Comparison of ENCODE assay signal across 8 cellular contexts in the genomic region with DNA sequence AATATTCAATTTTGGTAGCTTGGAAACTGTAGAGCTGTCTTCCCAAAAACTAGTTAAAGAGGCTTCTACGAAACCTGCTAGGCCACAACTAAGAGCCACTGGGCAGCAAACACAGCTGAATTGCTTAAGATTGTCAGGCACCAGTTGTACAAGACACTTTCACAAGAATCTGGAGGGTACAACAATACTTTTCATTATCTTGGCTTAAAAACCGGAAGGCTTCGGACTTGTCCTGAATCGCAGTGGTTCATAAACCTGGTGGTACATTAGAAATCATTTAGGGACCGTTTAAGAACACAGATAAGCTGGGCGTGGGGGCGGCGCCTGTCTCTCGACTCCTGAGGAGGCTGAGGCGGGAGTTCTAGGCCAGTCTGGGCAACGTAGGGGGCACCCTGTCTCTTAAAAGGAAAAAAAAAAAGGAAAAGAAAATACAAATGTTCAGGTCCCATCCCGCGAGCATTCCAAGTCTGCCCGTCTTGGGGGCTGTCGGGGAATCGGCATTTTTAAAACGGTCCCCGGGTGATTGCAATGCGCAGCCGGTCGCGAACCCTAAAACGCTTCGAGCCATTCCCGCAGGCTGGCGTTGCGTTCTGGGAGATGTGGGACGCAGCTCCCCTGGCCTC. TPM values are rescaled to one million over a fixed set of nuclear protein-coding genes. Genes with fewer than 3 reads are reported as not detected.
DNase-seq lines count a peak whose midpoint lies in the region; ATAC-seq, FAIRE-seq and TF ChIP-seq lines count a peak whose summit lies in the region.

No MANE protein-coding gene starts in this region.

- DNase-seq in DMS53 (lab: John Stamatoyannopoulos, UW) = peak; percentile 42
- DNase-seq in DMS53 treated with DMSO at 0.1 percent for 48 hours (lab: John Stamatoyannopoulos, UW; ENCODE audit: unreplicated experiment) = no peak
- peak; percentile 65 for DNase-seq in KBM-7
- peak; percentile 66 for DNase-seq in activated CD4-positive, alpha-beta T cell treated with anti-CD3 and anti-CD28 coated beads for 36 hours
- no peak for DNase-seq in effector memory CD4-positive, alpha-beta T cell
- peak; percentile 17 to 49 for DNase-seq in lung microvascular endothelial cell (ENCODE audit: low read depth in 2 of 2)
- peak; percentile 55 for DNase-seq in stimulated activated naive CD8-positive, alpha-beta T cell treated with anti-CD3 and anti-CD28 coated beads, Interleukin-15, Interleukin-2, amounts not matched to agents 100 U/mL and 50 U/mL, for 24 hours
- no peak for DNase-seq in D721Med (ENCODE audit: insufficient read length, low spot score)

- intact Hi-C loops in activated CD4-positive, alpha-beta T cell treated with anti-CD3 and anti-CD28 coated beads for 36 hours (cut with DNase I, micrococcal nuclease) = loop anchor here (1.0 to 10.0 kb wide), 8 partner anchors 66 to 442 kb away; a partner anchor contains a TSS

- TF ChIP-seq CTCF in D721Med (IDR thresholded peaks at IDR 0.05; ENCODE audit: insufficient read depth, missing control alignments) = no peak

- peaks cover 5% of the 10 kb centered on the region for H3K4me1 ChIP-seq in effector memory CD4-positive, alpha-beta T cell (ENCODE audit: control insufficient read depth, insufficient read depth, low read length, poor library complexity, severe bottlenecking)

- H3K27me3 Mint-ChIP-seq in activated CD4-positive, alpha-beta T cell treated with anti-CD3 and anti-CD28 coated beads for 36 hours = no peaks in the 10 kb centered on the region

- no peak for ATAC-seq in activated CD4-positive, alpha-beta T cell treated with anti-CD3 and anti-CD28 coated beads for 36 hours
- no peak for ATAC-seq in stimulated activated naive CD8-positive, alpha-beta T cell treated with anti-CD3 and anti-CD28 coated beads, Interleukin-15, Interleukin-2, amounts not matched to agents 100 U/mL and 50 U/mL, for 24 hours

- in situ Hi-C loops in KBM-7 (cut with MboI; ENCODE audit: low pct_unique_long_range_greater_than_20kb, low sequenced_read_pairs) = loop anchor here (25.0 kb wide), 1 partner anchor 486 kb away; no protein-coding TSS in a partner anchor

- no peaks in the 10 kb centered on the region for H3K9me3 Mint-ChIP-seq in activated CD4-positive, alpha-beta T cell treated with anti-CD3 and anti-CD28 coated beads for 36 hours (ENCODE audit: low read depth)

- H3K27me3 ChIP-seq in effector memory CD4-positive, alpha-beta T cell (replicated peaks; ENCODE audit: control insufficient read depth, insufficient read depth, low read length, poor library complexity, severe bottlenecking) = no peaks in the 10 kb centered on the region

- peak overlapping the region; percentile 70 for H3K27ac ChIP-seq in effector memory CD4-positive, alpha-beta T cell (ENCODE audit: insufficient read depth, low read length, poor library complexity, severe bottlenecking)

- H3K4me3 ChIP-seq in effector memory CD4-positive, alpha-beta T cell (ENCODE audit: insufficient read depth, low read depth, low read length, poor library complexity, severe bottlenecking) = peak overlapping the region; percentile 78

- H3K9me3 ChIP-seq in effector memory CD4-positive, alpha-beta T cell (ENCODE audit: control insufficient read depth, low read length) = no peaks in the 10 kb centered on the region

- peak overlapping the region; percentile 92 for H3K4me3 Mint-ChIP-seq in activated CD4-positive, alpha-beta T cell treated with anti-CD3 and anti-CD28 coated beads for 36 hours

- POLR2A ChIA-PET in activated CD4-positive, alpha-beta T cell treated with anti-CD3 and anti-CD28 coated beads for 36 hours (lab: Charles Lee) = interaction anchor here (1.2 kb wide), 1 partner anchor 66 kb away, joined by 4 read pairs; a partner anchor contains a TSS

- H3K36me3 ChIP-seq in effector memory CD4-positive, alpha-beta T cell (ENCODE audit: control insufficient read depth, insufficient read depth, low read length) = no peaks in the 10 kb centered on the region

- H3K36me3 Mint-ChIP-seq in activated CD4-positive, alpha-beta T cell treated with anti-CD3 and anti-CD28 coated beads for 36 hours (ENCODE audit: low read depth) = peaks cover 19% of the 10 kb centered on the region

- no peak for FAIRE-seq in D721Med (lab: Jason Lieb, UNC)

- H3K4me1 Mint-ChIP-seq in activated CD4-positive, alpha-beta T cell treated with anti-CD3 and anti-CD28 coated beads for 36 hours = peaks cover 45% of the 10 kb centered on the region

- CTCF ChIA-PET in activated CD4-positive, alpha-beta T cell treated with anti-CD3 and anti-CD28 coated beads for 36 hours (lab: Charles Lee) = interaction anchor here (0.7 to 2.5 kb wide), 12 partner anchors 14 to 502 kb away, joined by 3 to 13 read pairs (median 4); a partner anchor contains a TSS

- peak overlapping the region; percentile 88 for H3K27ac Mint-ChIP-seq in activated CD4-positive, alpha-beta T cell treated with anti-CD3 and anti-CD28 coated beads for 36 hours

RNA-seq across cellular contexts. Expression of a gene that starts 0.8 kb away (rescaled TPM):
- 10 to 100 TPM; 27.3 to 44.1 TPM for total RNA-seq in activated CD4-positive, alpha-beta T cell treated with anti-CD3 and anti-CD28 coated beads for 36 hours
- total RNA-seq in lung microvascular endothelial cell = 75.0 and 77.6 TPM in 2 replicates

Comparison
In these comparisons a context has a peak if more than half of its experiments do, and no peak if none do; other contexts are left out.
1. DNase-seq: peak in DMS53 (single experiment), KBM-7 (single experiment), activated CD4-positive, alpha-beta T cell treated with anti-CD3 and anti-CD28 coated beads for 36 hours (single experiment), lung microvascular endothelial cell (2 of 2) and stimulated activated naive CD8-positive, alpha-beta T cell treated with anti-CD3 and anti-CD28 coated beads, Interleukin-15, Interleukin-2, amounts not matched to agents 100 U/mL and 50 U/mL, for 24 hours (single experiment); none in DMS53 treated with DMSO at 0.1 percent for 48 hours (single experiment), effector memory CD4-positive, alpha-beta T cell (0 of 3) and D721Med (single experiment).